Comparison of ENCODE assay signal across 10 cellular contexts in the genomic region with DNA sequence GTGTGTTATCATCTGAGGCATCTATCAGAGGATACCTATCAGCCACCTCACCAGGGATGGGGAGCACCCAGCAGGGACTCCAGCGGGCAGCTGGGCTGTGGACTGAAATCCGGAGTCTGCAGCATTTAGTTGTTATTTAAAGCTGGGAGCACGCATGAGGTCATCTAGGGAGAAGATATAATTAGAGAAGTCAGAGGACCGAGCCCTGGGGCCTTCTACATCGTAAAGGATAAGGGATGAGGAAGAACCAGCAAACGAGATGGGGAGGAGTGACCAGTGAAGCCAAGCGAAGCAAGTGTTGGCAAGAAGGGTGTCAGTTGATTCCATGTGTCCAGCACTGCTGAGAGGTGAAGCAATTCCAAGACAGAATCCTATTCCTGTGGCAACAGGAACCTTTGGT.
"Had no signal": no experiment of that assay in that cellular context is flagged by ENCODE, and none has a peak within 500 bp of the region (broad histone marks: within the 10 kb centered on the region; RNA-seq: fewer than 3 reads in every experiment).

No MANE protein-coding gene starts in this region.

- ATAC-seq: activated naive CD4-positive, alpha-beta T cell treated with anti-CD3 and anti-CD28 coated beads, Interleukin-2, amount 50 U/mL, for 72 hours; left lung; stimulated activated memory B cell treated with anti-CD40 and anti-IgM and Interleukin-4, amounts not matched to agents 10 μg/mL and 1 μg/mL and 100 μg/mL, for 72 hours; upper lobe of right lung had no signal

- DNase-seq: activated CD4-positive, alpha-beta T cell treated with anti-CD3 and anti-CD28 coated beads, Interleukin-2, amount 50 U/mL, for 4 hours; activated gamma-delta T cell treated with Interleukin-2 at 50 U/mL for 16 hours; effector CD8-positive, alpha-beta T cell; left lung; occipital lobe; spleen; stimulated activated CD4-positive, alpha-beta T cell treated with anti-CD3 and anti-CD28 coated beads, Interleukin-4, amount 100 ng/mL, for 4 hours; upper lobe of right lung had no signal
